In genomic region chr12:54032627-54033100, GRCh38 we compare ENCODE assay signal across 8 cellular contexts. TPM values are rescaled to one million over a fixed set of nuclear protein-coding genes. Genes with fewer than 3 reads are reported as not detected.
DNase-seq lines count a peak whose midpoint lies in the region; ATAC-seq and TF ChIP-seq lines count a peak whose summit lies in the region.

Gene HOXC5 (plus strand): TSS chr12:54033050. CDS start chr12:54033123, 73 bp downstream.

- ATAC-seq in left lobe of liver: peak; percentile 82
- no peak for ATAC-seq in HG02798 (IDR thresholded peaks at IDR 0.05; ENCODE audit: poor library complexity, unreplicated experiment)

- peak; percentile 91 for TF ChIP-seq CTCF in cardiac fibroblast (IDR thresholded peaks at IDR 0.05; ENCODE audit: low read depth, low read length)

- no peak within 1 kb of the TSS for H3K4me3 ChIP-seq in cardiac fibroblast (replicated peaks in 1 of 2; ENCODE audit: low read depth in 2 of 2, low read length in 2 of 2)

- DNase-seq in NCI-H2081 (lab: John Stamatoyannopoulos, UW) (peak; percentile 56 to 70), NCI-H2081 treated with DMSO at 0.1 percent for 48 hours (lab: John Stamatoyannopoulos, UW) (no peak), NCI-H187 (lab: John Stamatoyannopoulos, UW) (peak; percentile 76 to 85), UCSD-AML1 (lab: John Stamatoyannopoulos, UW; ENCODE audit: unreplicated experiment) (peak; percentile 62), cardiac fibroblast (ENCODE audit: low read depth in 2 of 2) (peak; percentile 64 to 70), left lobe of liver (ENCODE audit: low spot score) (peak; percentile 54)
- DNase-seq in stimulated activated CD4-positive, alpha-beta T cell treated with anti-CD3 and anti-CD28 coated beads, Interleukin-4, amount 100 ng/mL, for 48 hours (ENCODE audit: low read depth in 2 of 2): peak; percentile 40 to 51

RNA-seq across cellular contexts. Expression of gene HOXC5, which starts in this region (rescaled TPM):
- total RNA-seq in left lobe of liver: not detected

Comparison
In these comparisons a context has a peak if more than half of its experiments do, and no peak if none do; other contexts are left out.
1. Peak in DNase-seq and ATAC-seq in left lobe of liver; RNA of the gene not detected or under 1 TPM.